Comparison of ENCODE assay signal across 1 cellular context in the genomic region with DNA sequence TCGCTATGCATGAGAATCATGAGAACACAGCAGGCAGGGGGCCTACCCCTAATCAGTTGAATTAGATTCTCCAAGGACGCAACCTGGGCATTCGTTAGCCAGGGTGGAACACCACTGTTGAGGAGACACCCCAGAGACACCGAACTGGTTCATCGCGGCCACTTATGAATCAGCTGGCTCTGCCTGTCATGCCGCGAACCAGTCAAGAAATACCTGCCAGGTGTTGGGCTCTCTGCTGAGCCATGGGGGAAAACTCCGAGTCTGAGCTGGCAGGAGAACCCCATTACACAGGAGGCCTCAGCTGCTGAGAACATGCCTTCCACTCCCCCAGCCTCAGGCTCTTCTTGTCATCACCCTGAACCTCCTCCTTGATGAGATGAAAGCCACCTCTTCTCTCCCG.
TF ChIP-seq lines count a peak whose summit lies in the region.

No MANE protein-coding gene starts in this region.

TF ChIP-seq in HepG2, 621 proteins besides CTCF, POLR2A, EP300 and RAD21:
- TF ChIP-seq, protein P1, sequence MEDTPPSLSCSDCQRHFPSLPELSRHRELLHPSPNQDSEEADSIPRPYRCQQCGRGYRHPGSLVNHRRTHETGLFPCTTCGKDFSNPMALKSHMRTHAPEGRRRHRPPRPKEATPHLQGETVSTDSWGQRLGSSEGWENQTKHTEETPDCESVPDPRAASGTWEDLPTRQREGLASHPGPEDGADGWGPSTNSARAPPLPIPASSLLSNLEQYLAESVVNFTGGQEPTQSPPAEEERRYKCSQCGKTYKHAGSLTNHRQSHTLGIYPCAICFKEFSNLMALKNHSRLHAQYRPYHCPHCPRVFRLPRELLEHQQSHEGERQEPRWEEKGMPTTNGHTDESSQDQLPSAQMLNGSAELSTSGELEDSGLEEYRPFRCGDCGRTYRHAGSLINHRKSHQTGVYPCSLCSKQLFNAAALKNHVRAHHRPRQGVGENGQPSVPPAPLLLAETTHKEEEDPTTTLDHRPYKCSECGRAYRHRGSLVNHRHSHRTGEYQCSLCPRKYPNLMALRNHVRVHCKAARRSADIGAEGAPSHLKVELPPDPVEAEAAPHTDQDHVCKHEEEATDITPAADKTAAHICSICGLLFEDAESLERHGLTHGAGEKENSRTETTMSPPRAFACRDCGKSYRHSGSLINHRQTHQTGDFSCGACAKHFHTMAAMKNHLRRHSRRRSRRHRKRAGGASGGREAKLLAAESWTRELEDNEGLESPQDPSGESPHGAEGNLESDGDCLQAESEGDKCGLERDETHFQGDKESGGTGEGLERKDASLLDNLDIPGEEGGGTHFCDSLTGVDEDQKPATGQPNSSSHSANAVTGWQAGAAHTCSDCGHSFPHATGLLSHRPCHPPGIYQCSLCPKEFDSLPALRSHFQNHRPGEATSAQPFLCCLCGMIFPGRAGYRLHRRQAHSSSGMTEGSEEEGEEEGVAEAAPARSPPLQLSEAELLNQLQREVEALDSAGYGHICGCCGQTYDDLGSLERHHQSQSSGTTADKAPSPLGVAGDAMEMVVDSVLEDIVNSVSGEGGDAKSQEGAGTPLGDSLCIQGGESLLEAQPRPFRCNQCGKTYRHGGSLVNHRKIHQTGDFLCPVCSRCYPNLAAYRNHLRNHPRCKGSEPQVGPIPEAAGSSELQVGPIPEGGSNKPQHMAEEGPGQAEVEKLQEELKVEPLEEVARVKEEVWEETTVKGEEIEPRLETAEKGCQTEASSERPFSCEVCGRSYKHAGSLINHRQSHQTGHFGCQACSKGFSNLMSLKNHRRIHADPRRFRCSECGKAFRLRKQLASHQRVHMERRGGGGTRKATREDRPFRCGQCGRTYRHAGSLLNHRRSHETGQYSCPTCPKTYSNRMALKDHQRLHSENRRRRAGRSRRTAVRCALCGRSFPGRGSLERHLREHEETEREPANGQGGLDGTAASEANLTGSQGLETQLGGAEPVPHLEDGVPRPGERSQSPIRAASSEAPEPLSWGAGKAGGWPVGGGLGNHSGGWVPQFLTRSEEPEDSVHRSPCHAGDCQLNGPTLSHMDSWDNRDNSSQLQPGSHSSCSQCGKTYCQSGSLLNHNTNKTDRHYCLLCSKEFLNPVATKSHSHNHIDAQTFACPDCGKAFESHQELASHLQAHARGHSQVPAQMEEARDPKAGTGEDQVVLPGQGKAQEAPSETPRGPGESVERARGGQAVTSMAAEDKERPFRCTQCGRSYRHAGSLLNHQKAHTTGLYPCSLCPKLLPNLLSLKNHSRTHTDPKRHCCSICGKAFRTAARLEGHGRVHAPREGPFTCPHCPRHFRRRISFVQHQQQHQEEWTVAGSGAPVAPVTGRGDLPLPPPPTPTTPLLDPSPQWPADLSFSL (CRISPR knock-in tag; IDR thresholded peaks at IDR 0.05): no peak
- TF ChIP-seq IRX3 (CRISPR knock-in tag; IDR thresholded peaks at IDR 0.05; ENCODE audit: borderline replicate concordance, low read depth): no peak
- TF ChIP-seq SRF (IDR thresholded peaks at IDR 0.05; ENCODE audit: low read depth, low read length): no peak
- no peak for TF ChIP-seq RAD51 (IDR thresholded peaks at IDR 0.05; ENCODE audit: borderline replicate concordance)
- TF ChIP-seq, protein P2, sequence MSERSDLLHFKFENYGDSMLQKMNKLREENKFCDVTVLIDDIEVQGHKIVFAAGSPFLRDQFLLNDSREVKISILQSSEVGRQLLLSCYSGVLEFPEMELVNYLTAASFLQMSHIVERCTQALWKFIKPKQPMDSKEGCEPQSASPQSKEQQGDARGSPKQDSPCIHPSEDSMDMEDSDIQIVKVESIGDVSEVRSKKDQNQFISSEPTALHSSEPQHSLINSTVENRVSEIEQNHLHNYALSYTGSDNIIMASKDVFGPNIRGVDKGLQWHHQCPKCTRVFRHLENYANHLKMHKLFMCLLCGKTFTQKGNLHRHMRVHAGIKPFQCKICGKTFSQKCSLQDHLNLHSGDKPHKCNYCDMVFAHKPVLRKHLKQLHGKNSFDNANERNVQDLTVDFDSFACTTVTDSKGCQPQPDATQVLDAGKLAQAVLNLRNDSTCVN (CRISPR knock-in tag; IDR thresholded peaks at IDR 0.05; ENCODE audit: borderline replicate concordance): no peak
- no peak for TF ChIP-seq ZNF431 (CRISPR knock-in tag; IDR thresholded peaks at IDR 0.05; ENCODE audit: borderline replicate concordance, low read depth)
- TF ChIP-seq TEAD3 (CRISPR knock-in tag; optimal IDR thresholded peaks at IDR 0.05; ENCODE audit: borderline replicate concordance): no peak
- no peak for TF ChIP-seq HMG20A (CRISPR knock-in tag; IDR thresholded peaks at IDR 0.05; ENCODE audit: borderline replicate concordance)
- TF ChIP-seq CBFB (CRISPR knock-in tag; IDR thresholded peaks at IDR 0.05): no peak
- TF ChIP-seq, protein P3, sequence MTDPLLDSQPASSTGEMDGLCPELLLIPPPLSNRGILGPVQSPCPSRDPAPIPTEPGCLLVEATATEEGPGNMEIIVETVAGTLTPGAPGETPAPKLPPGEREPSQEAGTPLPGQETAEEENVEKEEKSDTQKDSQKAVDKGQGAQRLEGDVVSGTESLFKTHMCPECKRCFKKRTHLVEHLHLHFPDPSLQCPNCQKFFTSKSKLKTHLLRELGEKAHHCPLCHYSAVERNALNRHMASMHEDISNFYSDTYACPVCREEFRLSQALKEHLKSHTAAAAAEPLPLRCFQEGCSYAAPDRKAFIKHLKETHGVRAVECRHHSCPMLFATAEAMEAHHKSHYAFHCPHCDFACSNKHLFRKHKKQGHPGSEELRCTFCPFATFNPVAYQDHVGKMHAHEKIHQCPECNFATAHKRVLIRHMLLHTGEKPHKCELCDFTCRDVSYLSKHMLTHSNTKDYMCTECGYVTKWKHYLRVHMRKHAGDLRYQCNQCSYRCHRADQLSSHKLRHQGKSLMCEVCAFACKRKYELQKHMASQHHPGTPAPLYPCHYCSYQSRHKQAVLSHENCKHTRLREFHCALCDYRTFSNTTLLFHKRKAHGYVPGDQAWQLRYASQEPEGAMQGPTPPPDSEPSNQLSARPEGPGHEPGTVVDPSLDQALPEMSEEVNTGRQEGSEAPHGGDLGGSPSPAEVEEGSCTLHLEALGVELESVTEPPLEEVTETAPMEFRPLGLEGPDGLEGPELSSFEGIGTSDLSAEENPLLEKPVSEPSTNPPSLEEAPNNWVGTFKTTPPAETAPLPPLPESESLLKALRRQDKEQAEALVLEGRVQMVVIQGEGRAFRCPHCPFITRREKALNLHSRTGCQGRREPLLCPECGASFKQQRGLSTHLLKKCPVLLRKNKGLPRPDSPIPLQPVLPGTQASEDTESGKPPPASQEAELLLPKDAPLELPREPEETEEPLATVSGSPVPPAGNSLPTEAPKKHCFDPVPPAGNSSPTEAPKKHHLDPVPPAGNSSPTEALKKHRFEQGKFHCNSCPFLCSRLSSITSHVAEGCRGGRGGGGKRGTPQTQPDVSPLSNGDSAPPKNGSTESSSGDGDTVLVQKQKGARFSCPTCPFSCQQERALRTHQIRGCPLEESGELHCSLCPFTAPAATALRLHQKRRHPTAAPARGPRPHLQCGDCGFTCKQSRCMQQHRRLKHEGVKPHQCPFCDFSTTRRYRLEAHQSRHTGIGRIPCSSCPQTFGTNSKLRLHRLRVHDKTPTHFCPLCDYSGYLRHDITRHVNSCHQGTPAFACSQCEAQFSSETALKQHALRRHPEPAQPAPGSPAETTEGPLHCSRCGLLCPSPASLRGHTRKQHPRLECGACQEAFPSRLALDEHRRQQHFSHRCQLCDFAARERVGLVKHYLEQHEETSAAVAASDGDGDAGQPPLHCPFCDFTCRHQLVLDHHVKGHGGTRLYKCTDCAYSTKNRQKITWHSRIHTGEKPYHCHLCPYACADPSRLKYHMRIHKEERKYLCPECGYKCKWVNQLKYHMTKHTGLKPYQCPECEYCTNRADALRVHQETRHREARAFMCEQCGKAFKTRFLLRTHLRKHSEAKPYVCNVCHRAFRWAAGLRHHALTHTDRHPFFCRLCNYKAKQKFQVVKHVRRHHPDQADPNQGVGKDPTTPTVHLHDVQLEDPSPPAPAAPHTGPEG (CRISPR knock-in tag; IDR thresholded peaks at IDR 0.05): no peak
- TF ChIP-seq, protein P4, sequence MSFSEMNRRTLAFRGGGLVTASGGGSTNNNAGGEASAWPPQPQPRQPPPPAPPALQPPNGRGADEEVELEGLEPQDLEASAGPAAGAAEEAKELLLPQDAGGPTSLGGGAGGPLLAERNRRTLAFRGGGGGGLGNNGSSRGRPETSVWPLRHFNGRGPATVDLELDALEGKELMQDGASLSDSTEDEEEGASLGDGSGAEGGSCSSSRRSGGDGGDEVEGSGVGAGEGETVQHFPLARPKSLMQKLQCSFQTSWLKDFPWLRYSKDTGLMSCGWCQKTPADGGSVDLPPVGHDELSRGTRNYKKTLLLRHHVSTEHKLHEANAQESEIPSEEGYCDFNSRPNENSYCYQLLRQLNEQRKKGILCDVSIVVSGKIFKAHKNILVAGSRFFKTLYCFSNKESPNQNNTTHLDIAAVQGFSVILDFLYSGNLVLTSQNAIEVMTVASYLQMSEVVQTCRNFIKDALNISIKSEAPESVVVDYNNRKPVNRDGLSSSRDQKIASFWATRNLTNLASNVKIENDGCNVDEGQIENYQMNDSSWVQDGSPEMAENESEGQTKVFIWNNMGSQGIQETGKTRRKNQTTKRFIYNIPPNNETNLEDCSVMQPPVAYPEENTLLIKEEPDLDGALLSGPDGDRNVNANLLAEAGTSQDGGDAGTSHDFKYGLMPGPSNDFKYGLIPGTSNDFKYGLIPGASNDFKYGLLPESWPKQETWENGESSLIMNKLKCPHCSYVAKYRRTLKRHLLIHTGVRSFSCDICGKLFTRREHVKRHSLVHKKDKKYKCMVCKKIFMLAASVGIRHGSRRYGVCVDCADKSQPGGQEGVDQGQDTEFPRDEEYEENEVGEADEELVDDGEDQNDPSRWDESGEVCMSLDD (CRISPR knock-in tag; IDR thresholded peaks at IDR 0.05; ENCODE audit: borderline replicate concordance): no peak
- no peak for TF ChIP-seq ZNF124 (CRISPR knock-in tag; IDR thresholded peaks at IDR 0.05)
